ENCODE assay signal across 8 cellular contexts in the genomic region with DNA sequence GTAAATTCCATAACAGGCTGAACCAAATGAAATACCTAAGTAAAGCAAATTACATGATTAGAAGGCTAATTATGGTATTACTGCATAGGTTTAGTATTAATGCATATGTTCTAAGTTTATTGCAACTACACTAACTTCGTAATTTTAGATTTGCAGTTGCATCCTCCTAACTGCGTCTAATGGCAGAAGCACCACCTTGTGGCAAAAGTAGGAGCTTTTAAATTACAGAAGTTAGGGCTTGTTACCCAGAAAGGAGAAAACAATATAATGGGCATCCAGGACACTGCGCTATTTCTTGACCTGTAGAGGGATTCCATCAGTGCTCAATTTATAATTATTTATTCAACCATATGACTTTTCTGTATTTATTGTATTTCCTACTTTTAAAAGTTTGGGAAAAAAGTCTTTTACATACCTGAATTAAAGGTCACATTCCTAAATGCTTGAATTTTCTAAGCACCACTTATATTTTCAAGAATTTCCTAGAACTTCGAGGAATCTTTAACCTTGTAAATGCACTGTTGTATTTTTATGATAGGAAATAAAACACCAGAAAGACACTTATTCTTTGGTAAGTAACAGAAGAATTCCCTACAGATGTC. TPM values are rescaled to one million over a fixed set of nuclear protein-coding genes. Genes with fewer than 3 reads are reported as not detected.
A peak's percentile ranks its signal among the peaks of the same experiment; 100 is the strongest.
DNase-seq lines count a peak whose midpoint lies in the region; ATAC-seq, FAIRE-seq and TF ChIP-seq lines count a peak whose summit lies in the region.

No MANE protein-coding gene starts in this region.

- WGBS in suprapubic skin = 61% methylated on average over 4 of the region's 4 CpGs

- H3K4me1 Mint-ChIP-seq in endothelial cell (ENCODE audit: unreplicated experiment) = no peaks in the 10 kb centered on the region

- H3K9me3 Mint-ChIP-seq in endothelial cell (ENCODE audit: unreplicated experiment) = no peaks in the 10 kb centered on the region

- no peak overlapping the region for H3K27ac Mint-ChIP-seq in endothelial cell (ENCODE audit: unreplicated experiment)

- H3K9me2 ChIP-seq in Loucy (replicated peaks; ENCODE audit: low read depth, low read length) = no peaks in the 10 kb centered on the region

- H3K27me3 Mint-ChIP-seq in endothelial cell (ENCODE audit: unreplicated experiment) = no peaks in the 10 kb centered on the region

- TF ChIP-seq EP300 in suprapubic skin (IDR thresholded peaks at IDR 0.05) = no peak

- no peak overlapping the region for H2AFZ ChIP-seq in Loucy (ENCODE audit: low read length)

- H3F3A ChIP-seq in Loucy (ENCODE audit: low read depth) = no peaks in the 10 kb centered on the region

- H3K4me1 ChIP-seq in Loucy (ENCODE audit: insufficient read depth, low read length, poor library complexity, severe bottlenecking) (no peaks in the 10 kb centered on the region), suprapubic skin (no peaks in the 10 kb centered on the region)

- H3K4me2 ChIP-seq in Loucy (ENCODE audit: low read depth, low read length, poor library complexity, severe bottlenecking) = no peak overlapping the region

- H3K4me3 ChIP-seq in Loucy (ENCODE audit: low read length, poor library complexity, severe bottlenecking) (no peak overlapping the region), bronchial epithelial cell (ENCODE audit: low read depth, low read length) (no peak overlapping the region), suprapubic skin (no peak overlapping the region)

- TF ChIP-seq CTCF in Loucy (conservative IDR thresholded peaks at IDR 0.05; ENCODE audit: low read length) (peak; percentile 61), bronchial epithelial cell (IDR thresholded peaks at IDR 0.05; ENCODE audit: insufficient read depth, low read length, severe bottlenecking) (peak; percentile 50), endothelial cell (IDR thresholded peaks at IDR 0.05; ENCODE audit: unreplicated experiment) (no peak), suprapubic skin (IDR thresholded peaks at IDR 0.05) (no peak)

- peak; percentile 37 for DNase-seq in DMS 273 treated with DMSO at 0.1 percent for 48 hours (lab: John Stamatoyannopoulos, UW)
- DNase-seq in bronchial epithelial cell (ENCODE audit: low read depth) = peak; percentile 34
- DNase-seq in middle frontal gyrus (ENCODE audit: extremely low spot score, low spot score) = peak; percentile 30
- DNase-seq in endothelial cell (ENCODE audit: low spot score) = no peak
- DNase-seq in suprapubic skin (ENCODE audit: low spot score in 2 of 2) = no peak
- DNase-seq in activated CD4-positive, alpha-beta T cell treated with anti-CD3 and anti-CD28 coated beads, Interleukin-2, amount 50 U/mL, for 48 hours = no peak

- no peaks in the 10 kb centered on the region for H3K9me3 ChIP-seq in Loucy (ENCODE audit: insufficient read depth, low read depth, low read length)
- H3K9me3 ChIP-seq in suprapubic skin = no peaks in the 10 kb centered on the region

- H3K27me3 ChIP-seq in Loucy (ENCODE audit: insufficient read depth, low read length, poor library complexity, severe bottlenecking) (no peaks in the 10 kb centered on the region), bronchial epithelial cell (ENCODE audit: control insufficient read depth, insufficient read depth, low read length) (no peaks in the 10 kb centered on the region), suprapubic skin (no peaks in the 10 kb centered on the region)

- FAIRE-seq in bronchial epithelial cell (lab: Jason Lieb, UNC) = no peak

- H3K36me3 ChIP-seq in Loucy (ENCODE audit: insufficient read depth, low read length) (peaks cover 36% of the 10 kb centered on the region; the same call in 1 of the 2 replicates), bronchial epithelial cell (ENCODE audit: control insufficient read depth, insufficient read depth, low read length) (no peaks in the 10 kb centered on the region), suprapubic skin (peaks cover 27% of the 10 kb centered on the region)

- no peak overlapping the region for H3K9ac ChIP-seq in Loucy (ENCODE audit: low read depth, low read length, poor library complexity, severe bottlenecking)

- H3K36me3 Mint-ChIP-seq in endothelial cell (ENCODE audit: low read depth, unreplicated experiment) = peaks cover 8% of the 10 kb centered on the region

- no peaks in the 10 kb centered on the region for H4K20me1 ChIP-seq in Loucy (ENCODE audit: insufficient read depth, low read length, poor library complexity, severe bottlenecking)

- no peak for TF ChIP-seq POLR2A in suprapubic skin (IDR thresholded peaks at IDR 0.05)

- no peak overlapping the region for H3K27ac ChIP-seq in suprapubic skin

- no peak for ATAC-seq in HG03108 (IDR thresholded peaks at IDR 0.05; ENCODE audit: unreplicated experiment)

- no peaks in the 10 kb centered on the region for H3K79me2 ChIP-seq in Loucy (ENCODE audit: insufficient read depth, low read length)

- H3K4me3 Mint-ChIP-seq in endothelial cell (ENCODE audit: unreplicated experiment) = no peak overlapping the region

RNA-seq across cellular contexts. Expression of a gene that starts 16.3 kb away (rescaled TPM):
- total RNA-seq in bronchial epithelial cell = under 0.01 TPM in 2 replicates
- 0.31 TPM for total RNA-seq in endothelial cell (ENCODE audit: unreplicated experiment)
- total RNA-seq in suprapubic skin = under 1 TPM in 3 of 4 donors, not detected in 1; 0.23 to 0.30 (median 0.24) TPM

Comparison
In these comparisons a context has a peak if more than half of its experiments do, and no peak if none do; other contexts are left out.
1. DNase-seq: peak in DMS 273 treated with DMSO at 0.1 percent for 48 hours (single experiment), bronchial epithelial cell (single experiment) and middle frontal gyrus (single experiment); none in endothelial cell (single experiment), suprapubic skin (0 of 2) and activated CD4-positive, alpha-beta T cell treated with anti-CD3 and anti-CD28 coated beads, Interleukin-2, amount 50 U/mL, for 48 hours (0 of 2).
2. CTCF ChIP-seq: peak in Loucy (single experiment) and bronchial epithelial cell (single experiment); none in endothelial cell (single experiment) and suprapubic skin (0 of 2).